20 cellular contexts compared by ENCODE assay signal in the genomic region with DNA sequence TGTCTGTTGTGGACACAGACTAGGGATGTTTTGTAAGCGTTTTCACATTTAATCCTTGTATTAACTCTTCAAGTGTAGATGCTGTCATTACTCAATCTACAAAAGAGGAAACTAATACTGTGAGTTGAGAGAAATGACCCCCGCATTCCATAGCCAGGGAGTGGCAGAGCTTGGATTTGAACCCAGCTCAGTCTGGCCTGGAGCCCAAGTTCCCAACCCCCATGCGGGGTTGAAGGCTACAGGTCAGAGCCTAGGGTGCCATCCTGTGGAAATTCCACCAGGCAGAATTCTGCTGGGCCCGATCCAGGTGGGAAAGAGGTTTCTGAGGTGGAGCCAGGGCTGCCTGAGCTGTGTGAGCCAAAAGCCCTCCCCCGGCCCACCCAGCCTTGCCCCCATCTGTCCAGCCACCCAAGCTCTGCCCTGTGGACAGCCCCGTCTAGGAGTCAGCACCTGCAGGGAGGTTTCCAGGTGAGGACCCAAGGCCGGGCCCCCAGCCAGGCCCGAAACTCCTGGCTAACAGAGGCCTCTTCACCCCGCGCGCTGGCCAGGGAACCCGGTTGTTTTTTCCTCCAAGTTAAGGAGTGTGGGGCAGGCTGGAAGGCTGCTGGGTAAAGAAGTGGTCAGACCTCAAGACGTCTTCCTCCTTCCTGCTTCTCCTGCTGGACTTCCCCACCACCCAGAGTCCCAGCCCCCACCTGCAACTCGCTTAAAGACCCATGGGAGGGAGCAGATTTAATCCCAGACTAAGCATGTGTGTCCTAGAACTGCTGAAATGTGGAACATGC. TPM values are rescaled to one million over a fixed set of nuclear protein-coding genes. Genes with fewer than 3 reads are reported as not detected.
DNase-seq lines count a peak whose midpoint lies in the region; ATAC-seq and TF ChIP-seq lines count a peak whose summit lies in the region.
"Had no signal": no experiment of that assay in that cellular context is flagged by ENCODE, and none has a peak within 500 bp of the region (broad histone marks: within the 10 kb centered on the region; RNA-seq: fewer than 3 reads in every experiment).

No MANE protein-coding gene starts in this region.

- TF ChIP-seq CTCF in Calu3 (IDR thresholded peaks at IDR 0.05; ENCODE audit: unreplicated experiment): no peak
- no peak for TF ChIP-seq CTCF in endothelial cell (IDR thresholded peaks at IDR 0.05; ENCODE audit: unreplicated experiment)
- no peak for TF ChIP-seq CTCF in osteoblast (IDR thresholded peaks at IDR 0.05; ENCODE audit: extremely low read depth, low read depth, low read length)

- H3K27ac ChIP-seq in osteoblast (ENCODE audit: low read depth, low read length): no peak overlapping the region
- H3K27ac ChIP-seq: hepatocyte, parathyroid adenoma had no signal

- no peak overlapping the region for H3K27ac Mint-ChIP-seq in Calu3 (ENCODE audit: unreplicated experiment)
- peak overlapping the region; percentile 42 for H3K27ac Mint-ChIP-seq in endothelial cell (ENCODE audit: unreplicated experiment)
- H3K27ac Mint-ChIP-seq: dendritic cell treated with granulocyte-macrophage colony-stimulating factor and Interleukin-4, amounts not matched to agents 40 ng/mL and 50 ng/mL, for 4 days; naive thymus-derived CD8-positive, alpha-beta T cell; stimulated activated naive CD8-positive, alpha-beta T cell treated with anti-CD3 and anti-CD28 coated beads, Interleukin-15, Interleukin-2, amounts not matched to agents 100 ng/mL and 50 ng/mL, for 24 hours had no signal

- H3K36me3 Mint-ChIP-seq in Calu3 (ENCODE audit: insufficient read depth, unreplicated experiment): peaks cover 34% of the 10 kb centered on the region
- H3K36me3 Mint-ChIP-seq in endothelial cell (ENCODE audit: low read depth, unreplicated experiment): peaks cover 12% of the 10 kb centered on the region
- H3K36me3 Mint-ChIP-seq: naive thymus-derived CD8-positive, alpha-beta T cell had no signal

- H3K4me3 ChIP-seq in H7 (ENCODE audit: insufficient read depth, low read depth, low read length) (no peak overlapping the region), osteoblast (ENCODE audit: insufficient read depth, low read length) (no peak overlapping the region)
- H3K4me3 ChIP-seq: hepatocyte had no signal

- no peak for ATAC-seq in GM19455 (IDR thresholded peaks at IDR 0.05; ENCODE audit: unreplicated experiment)
- ATAC-seq in GM21737 (IDR thresholded peaks at IDR 0.05; ENCODE audit: unreplicated experiment): no peak
- ATAC-seq in esophagus mucosa: no peak
- ATAC-seq: naive thymus-derived CD8-positive, alpha-beta T cell had no signal

- peaks cover 52% of the 10 kb centered on the region for H3K4me1 Mint-ChIP-seq in Calu3 (ENCODE audit: low read depth, unreplicated experiment)
- peaks cover 32% of the 10 kb centered on the region for H3K4me1 Mint-ChIP-seq in endothelial cell (ENCODE audit: unreplicated experiment)

- H3K4me3 Mint-ChIP-seq in Calu3 (ENCODE audit: low read depth, unreplicated experiment): peak overlapping the region; percentile 9
- no peak overlapping the region for H3K4me3 Mint-ChIP-seq in endothelial cell (ENCODE audit: unreplicated experiment)
- H3K4me3 Mint-ChIP-seq: dendritic cell treated with granulocyte-macrophage colony-stimulating factor and Interleukin-4, amounts not matched to agents 40 ng/mL and 50 ng/mL, for 4 days; naive thymus-derived CD8-positive, alpha-beta T cell; stimulated activated naive CD8-positive, alpha-beta T cell treated with anti-CD3 and anti-CD28 coated beads, Interleukin-15, Interleukin-2, amounts not matched to agents 100 ng/mL and 50 ng/mL, for 24 hours had no signal

- no TSS peak for BruUV-seq in Calu3 (replicated peaks; lab: Mats Ljungman, UMichigan)

- no peaks in the 10 kb centered on the region for H3K9me3 ChIP-seq in osteoblast (ENCODE audit: low read depth, low read length)

- no peaks in the 10 kb centered on the region for H4K20me1 ChIP-seq in osteoblast (ENCODE audit: insufficient read depth, low read length)

- no peaks in the 10 kb centered on the region for H3K27me3 Mint-ChIP-seq in Calu3 (ENCODE audit: unreplicated experiment)
- H3K27me3 Mint-ChIP-seq in endothelial cell (ENCODE audit: unreplicated experiment): peaks cover 19% of the 10 kb centered on the region

- H3K9me3 Mint-ChIP-seq in Calu3 (ENCODE audit: low read depth, unreplicated experiment) (no peaks in the 10 kb centered on the region), endothelial cell (ENCODE audit: unreplicated experiment) (no peaks in the 10 kb centered on the region)
- H3K9me3 Mint-ChIP-seq: dendritic cell treated with granulocyte-macrophage colony-stimulating factor and Interleukin-4, amounts not matched to agents 40 ng/mL and 50 ng/mL, for 4 days; naive thymus-derived CD8-positive, alpha-beta T cell; stimulated activated naive CD8-positive, alpha-beta T cell treated with anti-CD3 and anti-CD28 coated beads, Interleukin-15, Interleukin-2, amounts not matched to agents 100 ng/mL and 50 ng/mL, for 24 hours had no signal

- no peaks in the 10 kb centered on the region for H3K4me1 ChIP-seq in osteoblast (ENCODE audit: insufficient read depth, low read length)

- DNase-seq in Calu3: peak; percentile 37
- DNase-seq in H7: peak; percentile 49
- no peak for DNase-seq in endothelial cell (ENCODE audit: low spot score)
- peak; percentile 68 for DNase-seq in osteoblast (ENCODE audit: insufficient read length, low spot score, missing footprints)
- no peak for DNase-seq in NCI-H1092 (lab: John Stamatoyannopoulos, UW)
- DNase-seq: activated CD4-positive, alpha-beta T cell treated with anti-CD3 and anti-CD28 coated beads, Interleukin-2, amount 50 U/mL, for 48 hours; activated effector memory CD4-positive, alpha-beta T cell treated with anti-CD3 and anti-CD28 coated beads, Interleukin-2, amount 50 U/mL, for 16 hours; DND-41; foreskin fibroblast; naive thymus-derived CD8-positive, alpha-beta T cell; NCI-H526 treated with DMSO at 0.1 percent for 48 hours; SHP77 treated with DMSO at 0.1 percent for 48 hours; T-helper 2 cell had no signal

- intact Hi-C loops in Calu3 (cut with micrococcal nuclease; ENCODE audit: unreplicated experiment): no loop called here

- H3K36me3 ChIP-seq in H7 (replicated peaks; ENCODE audit: control insufficient read depth, insufficient read depth, low read length) (no peaks in the 10 kb centered on the region), osteoblast (ENCODE audit: insufficient read depth, low read length) (no peaks in the 10 kb centered on the region)

- H3K79me2 ChIP-seq in osteoblast (ENCODE audit: insufficient read depth, low read length): no peaks in the 10 kb centered on the region

- H3K4me2 ChIP-seq in osteoblast (ENCODE audit: insufficient read depth, low read length): no peak overlapping the region
- H3K4me2 ChIP-seq: hepatocyte had no signal

- CTCF ChIA-PET in Calu3 (lab: Charles Lee): interaction anchor here (0.7 to 1.5 kb wide), 2 partner anchors 9 to 91 kb away, joined by 5 to 7 read pairs; no protein-coding TSS in a partner anchor

- H3K27me3 ChIP-seq in H7 (ENCODE audit: control insufficient read depth, insufficient read depth, low read length) (peaks cover 2% of the 10 kb centered on the region), osteoblast (ENCODE audit: insufficient read depth, low read length) (peaks cover 34% of the 10 kb centered on the region)
- H3K27me3 ChIP-seq: hepatocyte had no signal

- no peak overlapping the region for H2AFZ ChIP-seq in osteoblast (ENCODE audit: low read length)
- H2AFZ ChIP-seq: hepatocyte, parathyroid adenoma had no signal

RNA-seq across cellular contexts. Expression of gene MMP15, which starts 5.7 kb away (rescaled TPM):
- total RNA-seq in Calu3 (2022) (81.4 and 93.7 TPM in 2 replicates), endothelial cell (ENCODE audit: unreplicated experiment) (97.8 TPM), osteoblast (7.7 and 9.4 TPM in 2 replicates), esophagus mucosa (4.6 TPM)
- total RNA-seq in H7 (2014; rRNA removed; shearing (Covaris generic)): 58.2 and 60.7 TPM in 2 replicates

RNA-seq across cellular contexts. Expression of gene USB1, which starts 30.0 kb away (rescaled TPM):
- total RNA-seq in Calu3 (2022) (59.3 and 67.0 TPM in 2 replicates), endothelial cell (ENCODE audit: unreplicated experiment) (79.5 TPM), osteoblast (17.7 and 19.2 TPM in 2 replicates), esophagus mucosa (26.3 TPM)
- 20.0 and 23.9 TPM in 2 replicates for total RNA-seq in H7 (2014; rRNA removed; shearing (Covaris generic))

RNA-seq across cellular contexts. Expression of gene ZNF319, which starts 30.7 kb away (rescaled TPM):
- total RNA-seq in Calu3 (2022): 10.0 and 10.2 TPM in 2 replicates
- 3.1 and 3.4 TPM in 2 replicates for total RNA-seq in H7 (2014; rRNA removed; shearing (Covaris generic))
- 16.1 TPM for total RNA-seq in endothelial cell (ENCODE audit: unreplicated experiment)
- total RNA-seq in osteoblast: 4.3 and 5.6 TPM in 2 replicates
- 5.1 TPM for total RNA-seq in esophagus mucosa

Comparison
In these comparisons a context has a peak if more than half of its experiments do, and no peak if none do; other contexts are left out.
1. DNase-seq: peak in Calu3 (single experiment), H7 (single experiment) and osteoblast (single experiment); none in endothelial cell (single experiment) and NCI-H1092 (single experiment).